Comparison of ENCODE assay signal across 12 cellular contexts in genomic region chr16:66152841-66153525, GRCh38.
DNase-seq lines count a peak whose midpoint lies in the region; ATAC-seq and TF ChIP-seq lines count a peak whose summit lies in the region.
"Had no signal": no experiment of that assay in that cellular context is flagged by ENCODE, and none has a peak within 500 bp of the region (broad histone marks: within the 10 kb centered on the region; RNA-seq: fewer than 3 reads in every experiment).

No MANE protein-coding gene starts in this region.

- peak; percentile 28 for DNase-seq in HFFc6
- DNase-seq in coronary artery (ENCODE audit: low spot score): no peak
- no peak for DNase-seq in mesothelial cell of epicardium (ENCODE audit: low spot score in 2 of 2, unreplicated experiment in 2 of 2)
- DNase-seq in globus pallidus (ENCODE audit: low spot score): no peak
- DNase-seq in SIG-M5 (lab: John Stamatoyannopoulos, UW): no peak
- DNase-seq in naive thymus-derived CD4-positive, alpha-beta T cell: no peak
- DNase-seq: activated CD4-positive, alpha-beta T cell treated with anti-CD3 and anti-CD28 coated beads, Interleukin-2, amount 50 U/mL, for 4 hours; COR-L47; GOT3; testis had no signal

- H3K4me3 Mint-ChIP-seq in HFFc6 (peak overlapping the region; percentile 22; the same call in 1 of the 2 replicates), mesothelial cell of epicardium (no peak overlapping the region)
- H3K4me3 Mint-ChIP-seq in naive thymus-derived CD4-positive, alpha-beta T cell: no peak overlapping the region

- peak overlapping the region; percentile 39 to 63 for H3K27ac ChIP-seq in coronary artery
- H3K27ac ChIP-seq in naive thymus-derived CD4-positive, alpha-beta T cell (ENCODE audit: low read depth, low read length): no peak overlapping the region
- H3K27ac ChIP-seq: prostate gland, testis had no signal

- H3K27ac Mint-ChIP-seq in HFFc6 (peak overlapping the region; percentile 40; the same call in 1 of the 2 replicates), mesothelial cell of epicardium (peak overlapping the region; percentile 89)
- H3K27ac Mint-ChIP-seq in naive thymus-derived CD4-positive, alpha-beta T cell: peak overlapping the region in 1 of 9 donors; percentile 95

- ATAC-seq in HG02588 (IDR thresholded peaks at IDR 0.05; ENCODE audit: unreplicated experiment): no peak
- no peak for ATAC-seq in naive thymus-derived CD4-positive, alpha-beta T cell

- TF ChIP-seq CTCF in HFFc6 (IDR thresholded peaks at IDR 0.05): no peak
- no peak for TF ChIP-seq CTCF in coronary artery (IDR thresholded peaks at IDR 0.05)
- TF ChIP-seq CTCF in mesothelial cell of epicardium (IDR thresholded peaks at IDR 0.05; ENCODE audit: unreplicated experiment): no peak

- no peaks in the 10 kb centered on the region for H3K9me3 ChIP-seq in naive thymus-derived CD4-positive, alpha-beta T cell (ENCODE audit: control insufficient read depth in 2 of 3, low read length in 3 of 3)
- H3K9me3 ChIP-seq: prostate gland, testis had no signal

- no peaks in the 10 kb centered on the region for H3K9me3 Mint-ChIP-seq in HFFc6
- H3K9me3 Mint-ChIP-seq in mesothelial cell of epicardium: no peaks in the 10 kb centered on the region
- peaks cover 0 to 5% (median 0%) of the 10 kb centered on the region in 11 donors for H3K9me3 Mint-ChIP-seq in naive thymus-derived CD4-positive, alpha-beta T cell

- no peak overlapping the region for H3K4me3 ChIP-seq in coronary artery
- H3K4me3 ChIP-seq in naive thymus-derived CD4-positive, alpha-beta T cell (ENCODE audit: low read length): no peak overlapping the region
- H3K4me3 ChIP-seq: prostate gland, testis had no signal

- POLR2A ChIA-PET in naive thymus-derived CD4-positive, alpha-beta T cell (lab: Charles Lee): no interaction called here

- no peaks in the 10 kb centered on the region for H3K4me1 ChIP-seq in naive thymus-derived CD4-positive, alpha-beta T cell (ENCODE audit: control insufficient read depth in 2 of 2, insufficient read depth in 2 of 2, low read length in 2 of 2)
- H3K4me1 ChIP-seq: prostate gland, testis had no signal

- CTCF ChIA-PET in naive thymus-derived CD4-positive, alpha-beta T cell (lab: Charles Lee): no interaction called here

- intact Hi-C loops in naive thymus-derived CD4-positive, alpha-beta T cell (cut with micrococcal nuclease): no loop called here

- H3K36me3 Mint-ChIP-seq in HFFc6 (ENCODE audit: low read depth): no peaks in the 10 kb centered on the region
- H3K36me3 Mint-ChIP-seq in mesothelial cell of epicardium: no peaks in the 10 kb centered on the region
- no peaks in the 10 kb centered on the region for H3K36me3 Mint-ChIP-seq in naive thymus-derived CD4-positive, alpha-beta T cell

- H3K36me3 ChIP-seq in naive thymus-derived CD4-positive, alpha-beta T cell (ENCODE audit: control insufficient read depth in 2 of 3, insufficient read depth in 3 of 3, low read length in 3 of 3): no peaks in the 10 kb centered on the region
- H3K36me3 ChIP-seq: prostate gland had no signal

- H3K27me3 Mint-ChIP-seq in HFFc6 (ENCODE audit: insufficient read depth) (peaks cover 12% of the 10 kb centered on the region), mesothelial cell of epicardium (ENCODE audit: low read depth) (peaks cover 40% of the 10 kb centered on the region)
- peaks cover 4 to 29% (median 7%) of the 10 kb centered on the region in 5 donors for H3K27me3 Mint-ChIP-seq in naive thymus-derived CD4-positive, alpha-beta T cell

- peaks cover 23% of the 10 kb centered on the region for H3K4me1 Mint-ChIP-seq in HFFc6 (ENCODE audit: low read depth)
- peaks cover 47% of the 10 kb centered on the region for H3K4me1 Mint-ChIP-seq in mesothelial cell of epicardium
- peaks cover 0 to 14% (median 3%) of the 10 kb centered on the region in 7 donors for H3K4me1 Mint-ChIP-seq in naive thymus-derived CD4-positive, alpha-beta T cell

- no peaks in the 10 kb centered on the region for H3K27me3 ChIP-seq in naive thymus-derived CD4-positive, alpha-beta T cell (ENCODE audit: control insufficient read depth in 2 of 2, insufficient read depth in 2 of 2, low read length in 2 of 2)
- H3K27me3 ChIP-seq: testis had no signal
